Comparison of ENCODE assay signal across 1 cellular context in the genomic region with DNA sequence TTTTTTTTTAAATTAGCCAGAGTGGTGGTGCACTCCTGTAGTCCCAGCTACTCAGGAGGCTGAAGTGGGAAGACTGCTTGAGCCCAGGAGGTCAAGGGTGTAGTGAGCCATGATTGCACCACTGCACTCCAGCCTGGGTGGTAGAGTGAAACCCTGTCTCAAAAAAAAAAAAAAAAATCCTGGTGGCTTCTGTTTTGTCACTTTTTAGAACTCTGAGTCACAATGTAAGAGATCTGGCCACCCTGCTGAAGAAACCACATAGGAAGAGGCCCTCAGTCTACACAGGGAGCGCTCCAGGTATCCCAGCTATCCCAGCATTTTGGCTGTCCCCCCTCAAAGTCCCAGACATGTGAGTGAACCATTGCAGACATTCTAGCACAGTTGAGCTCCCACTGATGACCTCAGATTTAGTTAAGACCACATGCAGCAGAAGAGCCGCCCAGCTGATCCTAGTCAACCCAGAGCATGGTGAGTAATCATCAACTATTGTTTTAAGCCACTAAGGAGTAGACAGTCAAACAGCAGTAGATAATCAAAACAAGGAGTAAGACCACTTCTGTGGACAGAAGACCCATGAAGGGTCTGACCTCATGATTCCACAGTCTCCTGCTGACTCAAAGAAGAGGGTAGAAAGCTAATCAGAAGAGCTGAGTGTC.
TF ChIP-seq lines count a peak whose summit lies in the region.

No MANE protein-coding gene starts in this region.

TF ChIP-seq in HepG2, 621 proteins besides CTCF, POLR2A, EP300 and RAD21:
- TF ChIP-seq ZNF562 (CRISPR knock-in tag; IDR thresholded peaks at IDR 0.05; ENCODE audit: borderline replicate concordance) (no peak), ZNF331 (CRISPR knock-in tag; IDR thresholded peaks at IDR 0.05) (peak; percentile 100)
TF ChIP-seq in HepG2: peak in this region for 1.
